ENCODE assay signal across 20 cellular contexts in the genomic region with DNA sequence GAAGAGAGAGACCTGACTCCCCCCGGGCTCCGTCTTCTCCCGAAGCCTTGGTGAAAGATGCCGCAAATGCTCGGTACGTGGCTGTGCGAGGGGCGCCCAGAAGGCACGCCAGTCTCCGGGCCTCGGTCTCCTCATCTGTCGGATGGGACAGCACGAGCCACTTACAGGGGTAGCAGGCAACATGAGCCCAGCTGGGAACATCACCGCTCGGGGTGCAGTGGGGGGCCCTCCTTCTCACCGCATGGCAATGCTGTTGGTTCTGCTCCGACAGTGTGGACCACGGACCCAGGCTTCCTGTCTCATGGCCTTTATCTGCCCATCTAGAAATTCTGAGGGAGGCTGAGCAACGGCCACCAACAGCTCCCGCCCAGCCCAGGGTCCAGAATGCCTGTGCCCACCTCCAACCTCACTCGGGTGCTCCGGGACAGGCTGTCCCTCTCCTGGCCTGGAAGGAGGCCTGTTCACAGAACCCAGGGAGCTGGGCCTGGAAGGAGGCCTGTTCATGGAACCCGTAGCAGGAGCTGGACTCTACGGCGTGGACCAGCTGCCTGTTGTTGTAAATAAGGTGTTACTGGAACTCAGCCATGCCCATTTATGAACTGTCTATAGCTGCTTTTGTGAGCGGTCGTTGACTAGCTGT. TPM values are rescaled to one million over a fixed set of nuclear protein-coding genes. Genes with fewer than 3 reads are reported as not detected.
"Had no signal": no experiment of that assay in that cellular context is flagged by ENCODE, and none has a peak within 500 bp of the region (broad histone marks: within the 10 kb centered on the region; RNA-seq: fewer than 3 reads in every experiment).

No MANE protein-coding gene starts in this region.

- DNase-seq: activated CD4-positive, alpha-beta T cell treated with anti-CD3 and anti-CD28 coated beads, Interleukin-2, amount 50 U/mL, for 48 hours; activated CD4-positive, CD25-positive, alpha-beta regulatory T cell treated with anti-CD3 and anti-CD28 coated beads, Interleukin-2, amount 50 U/mL, for 72 hours; activated naive CD4-positive, alpha-beta T cell treated with Interleukin-2 at 50 U/mL for 16 hours; activated T-cell treated with anti-CD3 and anti-CD28 coated beads, Interleukin-2, amount 50 U/mL, for 48 hours; central memory CD4-positive, alpha-beta T cell; cortex of kidney; effector memory CD8-positive, alpha-beta T cell; kidney glomerular epithelial cell; nephron progenitor cell; stimulated activated CD4-positive, alpha-beta T cell treated with anti-CD3 and anti-CD28 coated beads, Interleukin-4, amount 100 ng/mL, for 4 hours; SW 1271 had no signal

- ATAC-seq: effector memory CD8-positive, alpha-beta T cell; gastroesophageal sphincter had no signal

- H3K9me3 ChIP-seq: gastroesophageal sphincter, SJSA1 had no signal

- H2AFZ ChIP-seq: hepatocyte had no signal

- H3K27ac ChIP-seq: epithelial cell of prostate, gastroesophageal sphincter, hepatocyte, SJSA1, upper lobe of left lung had no signal

- H3K27me3 ChIP-seq: gastroesophageal sphincter, upper lobe of left lung had no signal

- H3K4me2 ChIP-seq: hepatocyte had no signal

- H3K4me3 ChIP-seq: gastroesophageal sphincter, hepatocyte, SJSA1, upper lobe of left lung had no signal

- H3K4me1 ChIP-seq: gastroesophageal sphincter, SJSA1, upper lobe of left lung had no signal

- H3K36me3 ChIP-seq: SJSA1 had no signal

RNA-seq across cellular contexts. Expression of gene CYP2W1, which starts 44.3 kb away (rescaled TPM):
- total RNA-seq: gastroesophageal sphincter, osteoblast, pulmonary artery endothelial cell, SJSA1, skeletal muscle tissue, subcutaneous adipose tissue, upper lobe of left lung had no signal
